In genomic region chr19:2678948-2679347, GRCh38 we compare ENCODE assay signal across 2 cellular contexts. TPM values are rescaled to one million over a fixed set of nuclear protein-coding genes. Genes with fewer than 3 reads are reported as not detected.
"Had no signal": no experiment of that assay in that cellular context is flagged by ENCODE, and none has a peak within 500 bp of the region (broad histone marks: within the 10 kb centered on the region; RNA-seq: fewer than 3 reads in every experiment).

No MANE protein-coding gene starts in this region.

RNA-seq across cellular contexts. Expression of gene GNG7, which starts 23.5 kb away (rescaled TPM):
- total RNA-seq: myocyte had no signal

RNA-seq across cellular contexts. Expression of gene DIRAS1, which starts 42.2 kb away (rescaled TPM):
- polyA plus RNA-seq: naive thymus-derived CD8-positive, alpha-beta T cell had no signal
